Comparison of ENCODE assay signal across 17 cellular contexts in genomic region chr1:66938618-66939017, GRCh38. TPM values are rescaled to one million over a fixed set of nuclear protein-coding genes. Genes with fewer than 3 reads are reported as not detected.
DNase-seq lines count a peak whose midpoint lies in the region; ATAC-seq and TF ChIP-seq lines count a peak whose summit lies in the region.
"Had no signal": no experiment of that assay in that cellular context is flagged by ENCODE, and none has a peak within 500 bp of the region (broad histone marks: within the 10 kb centered on the region; RNA-seq: fewer than 3 reads in every experiment).

No MANE protein-coding gene starts in this region.

- no peaks in the 10 kb centered on the region for H3K27me3 Mint-ChIP-seq in CD8-positive, alpha-beta memory T cell
- no peaks in the 10 kb centered on the region for H3K27me3 Mint-ChIP-seq in T-cell

- no peak for TF ChIP-seq EP300 in suprapubic skin (IDR thresholded peaks at IDR 0.05)

- in situ Hi-C loops in IMR-90 (cut with MboI; ENCODE audit: low sequenced_read_pairs): loop anchor here (25.0 kb wide), 2 partner anchors 401 to 1126 kb away; partner anchors contain the start of gene SGIP1

- H3K56ac ChIP-seq in IMR-90 (ENCODE audit: extremely low read depth, insufficient read depth, low read length): no peak overlapping the region

- H3K79me1 ChIP-seq in IMR-90 (ENCODE audit: low read depth in 1 of 2, low read length in 2 of 2): peaks cover 6 to 48% of the 10 kb centered on the region in 2 experiments

- H3K14ac ChIP-seq in IMR-90 (replicated peaks; ENCODE audit: low read depth, low read length): no peak overlapping the region

- ATAC-seq in IMR-90 (ENCODE audit: low read depth) (peak; percentile 47), T-cell (replicated peaks in 1 of 4) (no peak)

- H3K9me1 ChIP-seq in IMR-90 (ENCODE audit: insufficient read depth, low read length): peaks cover 3% of the 10 kb centered on the region

- H3K4me3 Mint-ChIP-seq in CD8-positive, alpha-beta memory T cell: peak overlapping the region in 4 of 7 donors; percentile 17 to 58 (median 28)
- H3K4me3 Mint-ChIP-seq in T-cell: peak overlapping the region in 2 of 3 donors; percentile 4 to 28

- no peak overlapping the region for H2AK5ac ChIP-seq in IMR-90 (ENCODE audit: low read depth, low read length)

- no peak overlapping the region for H3K18ac ChIP-seq in IMR-90 (ENCODE audit: low read depth, low read length)

- CTCF ChIA-PET in CD8-positive, alpha-beta memory T cell (lab: Charles Lee): no interaction called here
- CTCF ChIA-PET in IMR-90 (lab: Yijun Ruan, JAX): interaction anchor here (0.6 kb wide), 2 partner anchors 133 to 273 kb away, joined by 3 read pairs; no protein-coding TSS in a partner anchor
- CTCF ChIA-PET in T-cell (lab: Charles Lee): interaction anchor here in 1 of 2 donors (0.5 kb wide), 1 partner anchor 84 kb away, joined by 3 read pairs; no protein-coding TSS in a partner anchor

- H3K9me3 ChIP-seq in CD8-positive, alpha-beta memory T cell (ENCODE audit: low read length): no peaks in the 10 kb centered on the region
- H3K9me3 ChIP-seq in IMR-90 (ENCODE audit: control insufficient read depth, insufficient read depth, low read length) (no peaks in the 10 kb centered on the region), suprapubic skin (no peaks in the 10 kb centered on the region)
- H3K9me3 ChIP-seq: Peyer's patch, sigmoid colon had no signal

- peaks cover 0 to 34% (median 3%) of the 10 kb centered on the region in 3 donors for H3K36me3 Mint-ChIP-seq in CD8-positive, alpha-beta memory T cell
- H3K36me3 Mint-ChIP-seq in T-cell: peaks cover 11% of the 10 kb centered on the region

- no peak overlapping the region for H2BK120ac ChIP-seq in IMR-90 (ENCODE audit: low read depth, low read length)

- TF ChIP-seq CTCF in IMR-90 (conservative IDR thresholded peaks at IDR 0.05; ENCODE audit: low read depth, low read length): no peak
- TF ChIP-seq CTCF in fibroblast of pulmonary artery (IDR thresholded peaks at IDR 0.05; ENCODE audit: low read length, missing control alignments): no peak
- no peak for TF ChIP-seq CTCF in suprapubic skin (IDR thresholded peaks at IDR 0.05)

- H3K4me1 Mint-ChIP-seq in CD8-positive, alpha-beta memory T cell: peaks cover 82 to 97% (median 95%) of the 10 kb centered on the region in 3 donors
- peaks cover 87 to 95% (median 89%) of the 10 kb centered on the region in 3 donors for H3K4me1 Mint-ChIP-seq in T-cell

- H3K4me1 ChIP-seq in CD8-positive, alpha-beta memory T cell (ENCODE audit: insufficient read depth, low read length): peaks cover 82% of the 10 kb centered on the region
- H3K4me1 ChIP-seq in IMR-90 (ENCODE audit: control insufficient read depth, insufficient read depth, low read length): peaks cover 9% of the 10 kb centered on the region
- H3K4me1 ChIP-seq in suprapubic skin: peaks cover 13% of the 10 kb centered on the region

- no peak overlapping the region for H3K23ac ChIP-seq in IMR-90 (ENCODE audit: low read depth, low read length)

- no peak overlapping the region for H4K5ac ChIP-seq in IMR-90 (ENCODE audit: low read depth, low read length)

- POLR2A ChIA-PET in CD8-positive, alpha-beta memory T cell (lab: Charles Lee): no interaction called here
- POLR2A ChIA-PET in IMR-90 (lab: Charles Lee; ENCODE audit: unreplicated experiment): no interaction called here
- POLR2A ChIA-PET in T-cell (lab: Charles Lee): interaction anchor here in 1 of 2 donors (0.5 kb wide), 1 partner anchor 490 kb away, joined by 5 read pairs; no protein-coding TSS in a partner anchor

- H4K20me1 ChIP-seq in IMR-90 (ENCODE audit: insufficient read depth, low read length): peaks cover 44% of the 10 kb centered on the region

- dilution Hi-C loops in IMR-90 (cut with HindIII; ENCODE audit: low sequenced_read_pairs, unreplicated experiment): no loop called here

- peak overlapping the region; percentile 38 for H2BK5ac ChIP-seq in IMR-90 (ENCODE audit: low read depth, low read length, poor library complexity, severe bottlenecking)

- no peak overlapping the region for H2AK9ac ChIP-seq in IMR-90 (replicated peaks; ENCODE audit: low read depth, low read length, poor library complexity)

- H4K91ac ChIP-seq in IMR-90 (ENCODE audit: insufficient read depth, low read depth, low read length): no peak overlapping the region

- no peak overlapping the region; a peak in 1 of 4 replicates for H4K8ac ChIP-seq in IMR-90 (ENCODE audit: low read depth in 2 of 2, low read length in 2 of 2)

- H3K9me3 Mint-ChIP-seq in CD8-positive, alpha-beta memory T cell: no peaks in the 10 kb centered on the region
- no peaks in the 10 kb centered on the region for H3K9me3 Mint-ChIP-seq in T-cell

- BruUV-seq in IMR-90 (replicated peaks; lab: Mats Ljungman, UMichigan): no TSS peak

- intact Hi-C loops in IMR-90 (cut with micrococcal nuclease): loop anchor here (10.0 kb wide), 1 partner anchor 1094 kb away; no protein-coding TSS in a partner anchor

- no peak overlapping the region for H3K27ac ChIP-seq in CD8-positive, alpha-beta memory T cell (ENCODE audit: low read depth, low read length)
- H3K27ac ChIP-seq in IMR-90 (ENCODE audit: insufficient read depth, low read length) (no peak overlapping the region), suprapubic skin (no peak overlapping the region)
- H3K27ac ChIP-seq: Peyer's patch, sigmoid colon, VCaP had no signal

- no peaks in the 10 kb centered on the region for H3K27me3 ChIP-seq in CD8-positive, alpha-beta memory T cell (ENCODE audit: insufficient read depth, low read length, poor library complexity, severe bottlenecking)
- H3K27me3 ChIP-seq in IMR-90 (ENCODE audit: control insufficient read depth, insufficient read depth, low read length): no peaks in the 10 kb centered on the region
- H3K27me3 ChIP-seq in suprapubic skin: no peaks in the 10 kb centered on the region
- H3K27me3 ChIP-seq: Peyer's patch, sigmoid colon had no signal

- no peak overlapping the region for H2AFZ ChIP-seq in IMR-90 (replicated peaks; ENCODE audit: low read length, poor library complexity)

- no peak overlapping the region for H3K4ac ChIP-seq in IMR-90 (ENCODE audit: low read depth, low read length)

- peak overlapping the region; percentile 3; the same call in 1 of the 2 replicates for H3K4me2 ChIP-seq in IMR-90 (ENCODE audit: low read depth, low read length)

- no peak overlapping the region for H2BK15ac ChIP-seq in IMR-90 (ENCODE audit: low read depth, low read length)

- H3K9ac ChIP-seq in IMR-90 (ENCODE audit: low read depth, low read length): no peak overlapping the region

- H3K4me3 ChIP-seq in CD8-positive, alpha-beta memory T cell (ENCODE audit: low read length): no peak overlapping the region
- H3K4me3 ChIP-seq in IMR-90 (ENCODE audit: insufficient read depth, low read depth, low read length) (no peak overlapping the region), fibroblast of pulmonary artery (replicated peaks; ENCODE audit: low read depth, low read length) (no peak overlapping the region), suprapubic skin (no peak overlapping the region)
- H3K4me3 ChIP-seq: Peyer's patch, sigmoid colon had no signal

- H2BK20ac ChIP-seq in IMR-90 (ENCODE audit: low read depth, low read length): no peak overlapping the region

- TF ChIP-seq POLR2A in IMR-90 (IDR thresholded peaks at IDR 0.05; ENCODE audit: low read depth, low read length): no peak
- no peak for TF ChIP-seq POLR2A in suprapubic skin (IDR thresholded peaks at IDR 0.05)

- DNase-seq in CD8-positive, alpha-beta memory T cell: no peak
- peak; percentile 45 for DNase-seq in IMR-90
- no peak for DNase-seq in T-cell
- DNase-seq in fibroblast of pulmonary artery (ENCODE audit: low read depth): peak; percentile 58
- no peak for DNase-seq in SKM-1 (lab: John Stamatoyannopoulos, UW; ENCODE audit: unreplicated experiment)
- DNase-seq in NCI-H2107 treated with DMSO at 0.1 percent for 48 hours (lab: John Stamatoyannopoulos, UW; ENCODE audit: unreplicated experiment): no peak
- no peak for DNase-seq in NCI-H748 (lab: John Stamatoyannopoulos, UW; ENCODE audit: unreplicated experiment)
- no peak for DNase-seq in suprapubic skin (ENCODE audit: low spot score in 2 of 2)
- DNase-seq: activated T-cell treated with anti-CD3 and anti-CD28 coated beads, Interleukin-2, amount 50 U/mL, for 1 hour; Calu3; central memory CD4-positive, alpha-beta T cell; islet precursor cell; KBM-7; NCI-H2107; Peyer's patch; sigmoid colon had no signal

- H3K36me3 ChIP-seq in CD8-positive, alpha-beta memory T cell (ENCODE audit: insufficient read depth, low read length): no peaks in the 10 kb centered on the region
- H3K36me3 ChIP-seq in IMR-90 (ENCODE audit: control insufficient read depth, insufficient read depth, low read length) (peaks cover 2% of the 10 kb centered on the region; the same call in 1 of the 2 replicates), suprapubic skin (peaks cover 6% of the 10 kb centered on the region)
- H3K36me3 ChIP-seq: Peyer's patch, sigmoid colon had no signal

- peak overlapping the region in 2 of 8 donors; percentile 37 to 55 for H3K27ac Mint-ChIP-seq in CD8-positive, alpha-beta memory T cell
- peak overlapping the region in 1 of 2 donors; percentile 16 for H3K27ac Mint-ChIP-seq in T-cell

- no peak for TF ChIP-seq RAD21 in IMR-90 (IDR thresholded peaks at IDR 0.05; ENCODE audit: low read length)

TF ChIP-seq in IMR-90, 13 proteins besides CTCF, POLR2A, EP300 and RAD21 (continues in another document):
- TF ChIP-seq NFE2L2 (IDR thresholded peaks at IDR 0.05; ENCODE audit: low read depth, low read length) (no peak), FOS (IDR thresholded peaks at IDR 0.05; ENCODE audit: low read depth, low read length) (peak; percentile 30; the same call in 1 of the 2 replicates), SMC3 (IDR thresholded peaks at IDR 0.05; ENCODE audit: low read depth, low read length) (no peak), MXI1 (IDR thresholded peaks at IDR 0.05; ENCODE audit: borderline replicate concordance, low read depth, low read length) (no peak), CEBPB (IDR thresholded peaks at IDR 0.05; ENCODE audit: low read depth, low read length) (no peak)

RNA-seq across cellular contexts. Expression of gene MIER1, which starts 13.8 kb away (rescaled TPM):
- 10 to 100 TPM; 53.1 to 55.3 TPM for total RNA-seq in CD8-positive, alpha-beta memory T cell
- 38.6 TPM for polyA plus RNA-seq in CD8-positive, alpha-beta memory T cell
- total RNA-seq in IMR-90 (2012; rRNA removed): 11.5 and 32.2 TPM in 2 replicates
- 4.6 and 5.0 TPM in 2 replicates for polyA plus RNA-seq in IMR-90 (2012; rRNA removed)
- polyA plus RNA-seq in IMR-90 (2012; cell fraction: cytosol; rRNA removed): 0.71 and 0.90 TPM in 2 replicates
- 0.57 and 4.7 TPM in 2 replicates for polyA plus RNA-seq in IMR-90 (2012; cell fraction: nucleus; rRNA removed; ENCODE audit: low replicate concordance)
- 10 to 100 TPM; 55.3 to 77.1 (median 58.1) TPM for total RNA-seq in T-cell
- 10 to 100 TPM; 17.1 to 43.2 (median 27.5) TPM for total RNA-seq in suprapubic skin

RNA-seq across cellular contexts. Expression of gene DNAI4, which starts 14.0 kb away (rescaled TPM):
- total RNA-seq in CD8-positive, alpha-beta memory T cell: 1 to 10 TPM in 1 of 2 experiments, under 1 TPM in 1; 0.86 to 1.8 TPM
- polyA plus RNA-seq in CD8-positive, alpha-beta memory T cell: 0.77 TPM
- total RNA-seq in IMR-90 (2012; rRNA removed) (1.6 and 1.7 TPM in 2 replicates), T-cell (10 to 100 TPM in 1 of 5 donors, 1 to 10 TPM in 4; 5.6 to 11.7 (median 7.7) TPM), suprapubic skin (1 to 10 TPM; 1.5 to 3.7 (median 3.3) TPM)
- polyA plus RNA-seq in IMR-90 (2012; rRNA removed): 0.63 and 0.72 TPM in 2 replicates
- polyA plus RNA-seq in IMR-90 (2012; cell fraction: cytosol; rRNA removed): 0.24 and 0.44 TPM in 2 replicates
- 0.11 and 0.68 TPM in 2 replicates for polyA plus RNA-seq in IMR-90 (2012; cell fraction: nucleus; rRNA removed; ENCODE audit: low replicate concordance)

Comparison
In these comparisons a context has a peak if more than half of its experiments do, and no peak if none do; other contexts are left out.
1. DNase-seq: peak in IMR-90 (single experiment) and fibroblast of pulmonary artery (single experiment); none in CD8-positive, alpha-beta memory T cell (0 of 5), T-cell (0 of 34), SKM-1 (single experiment), NCI-H2107 treated with DMSO at 0.1 percent for 48 hours (single experiment), NCI-H748 (single experiment) and suprapubic skin (0 of 2).